In the genomic region with DNA sequence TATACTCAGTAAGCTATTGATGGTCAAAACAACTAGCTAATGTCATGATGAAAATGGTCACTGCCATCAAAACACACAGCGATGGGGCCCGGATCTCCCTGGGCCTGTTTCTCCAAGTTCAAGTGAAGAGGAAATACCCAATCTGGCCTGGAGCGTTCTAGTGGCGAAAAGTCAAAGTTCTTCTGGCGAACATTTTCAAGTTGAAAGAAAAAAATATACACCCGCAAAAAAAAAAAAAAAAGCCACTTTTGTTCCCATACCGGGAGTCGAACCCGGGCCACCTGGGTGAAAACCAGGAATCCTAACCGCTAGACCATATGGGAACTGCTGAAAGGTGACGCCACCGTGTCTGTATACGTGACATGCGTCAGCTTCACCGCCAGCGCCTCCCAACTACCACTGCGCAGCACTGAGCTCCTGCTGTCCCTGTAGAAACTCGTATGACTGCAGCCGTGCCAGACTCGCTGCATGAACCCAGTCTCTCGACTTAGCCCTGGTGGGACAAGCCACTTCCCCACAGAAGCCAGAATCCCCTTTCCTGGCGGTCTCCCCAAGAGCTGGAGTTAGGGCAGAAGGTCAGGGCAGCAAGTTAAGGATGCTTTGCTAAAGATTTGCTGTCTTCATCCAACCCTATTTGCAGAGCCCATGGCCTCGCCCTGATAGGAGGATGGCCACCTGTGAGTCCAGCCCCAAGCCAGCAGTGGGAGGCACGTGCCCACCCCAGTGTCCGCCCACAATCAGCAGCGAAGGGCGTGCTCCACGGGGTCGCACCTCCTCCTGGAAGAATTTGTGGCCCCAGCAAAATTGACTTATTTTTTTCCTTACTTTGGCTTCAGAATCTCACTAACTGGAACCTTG, we compare ENCODE assay signal across 1 cellular context.
TF ChIP-seq lines count a peak whose summit lies in the region.

No MANE protein-coding gene starts in this region.

TF ChIP-seq in K562, 482 proteins besides CTCF, POLR2A, EP300 and RAD21 (continued from another document and continues in another):
- TF ChIP-seq, protein P1, sequence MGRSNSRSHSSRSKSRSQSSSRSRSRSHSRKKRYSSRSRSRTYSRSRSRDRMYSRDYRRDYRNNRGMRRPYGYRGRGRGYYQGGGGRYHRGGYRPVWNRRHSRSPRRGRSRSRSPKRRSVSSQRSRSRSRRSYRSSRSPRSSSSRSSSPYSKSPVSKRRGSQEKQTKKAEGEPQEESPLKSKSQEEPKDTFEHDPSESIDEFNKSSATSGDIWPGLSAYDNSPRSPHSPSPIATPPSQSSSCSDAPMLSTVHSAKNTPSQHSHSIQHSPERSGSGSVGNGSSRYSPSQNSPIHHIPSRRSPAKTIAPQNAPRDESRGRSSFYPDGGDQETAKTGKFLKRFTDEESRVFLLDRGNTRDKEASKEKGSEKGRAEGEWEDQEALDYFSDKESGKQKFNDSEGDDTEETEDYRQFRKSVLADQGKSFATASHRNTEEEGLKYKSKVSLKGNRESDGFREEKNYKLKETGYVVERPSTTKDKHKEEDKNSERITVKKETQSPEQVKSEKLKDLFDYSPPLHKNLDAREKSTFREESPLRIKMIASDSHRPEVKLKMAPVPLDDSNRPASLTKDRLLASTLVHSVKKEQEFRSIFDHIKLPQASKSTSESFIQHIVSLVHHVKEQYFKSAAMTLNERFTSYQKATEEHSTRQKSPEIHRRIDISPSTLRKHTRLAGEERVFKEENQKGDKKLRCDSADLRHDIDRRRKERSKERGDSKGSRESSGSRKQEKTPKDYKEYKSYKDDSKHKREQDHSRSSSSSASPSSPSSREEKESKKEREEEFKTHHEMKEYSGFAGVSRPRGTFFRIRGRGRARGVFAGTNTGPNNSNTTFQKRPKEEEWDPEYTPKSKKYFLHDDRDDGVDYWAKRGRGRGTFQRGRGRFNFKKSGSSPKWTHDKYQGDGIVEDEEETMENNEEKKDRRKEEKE (IDR thresholded peaks at IDR 0.05; ENCODE audit: borderline replicate concordance in 1 of 2, control insufficient read depth in 1 of 2, low read depth in 2 of 2, low read length in 1 of 2): 0 out of 4 replicates have a peak, but pooled peaks of 1 of the 2 experiments have one; percentile 15
- TF ChIP-seq CTBP1 (IDR thresholded peaks at IDR 0.05; ENCODE audit: borderline replicate concordance): peak; percentile 75; the same call in 1 of the 2 replicates
- TF ChIP-seq GATAD2A (IDR thresholded peaks at IDR 0.05): no peak
- no peak for TF ChIP-seq PTRF (tag; IDR thresholded peaks at IDR 0.05)
- TF ChIP-seq NFATC3 (IDR thresholded peaks at IDR 0.05): no peak
- TF ChIP-seq ESRRA (IDR thresholded peaks at IDR 0.05; ENCODE audit: borderline replicate concordance, low read depth): peak; percentile 58; the same call in 1 of the 2 replicates
- TF ChIP-seq JUND (IDR thresholded peaks at IDR 0.05; ENCODE audit: borderline replicate concordance, low read depth, low read length): peak; percentile 66
- TF ChIP-seq JUND (tag; IDR thresholded peaks at IDR 0.05; ENCODE audit: borderline replicate concordance, low read depth, low read length): peak; percentile 41; the same call in 1 of the 3 replicates
- 0 out of 2 replicates have a peak, but pooled peaks have one; percentile 46 for TF ChIP-seq ETV5 (CRISPR knock-in tag; IDR thresholded peaks at IDR 0.05; ENCODE audit: low read depth)
- TF ChIP-seq MEF2A (IDR thresholded peaks at IDR 0.05; ENCODE audit: control insufficient read depth, low read depth, low read length): 0 out of 2 replicates have a peak, but pooled peaks have one; percentile 32
- peak; percentile 85 for TF ChIP-seq BRF1 (IDR thresholded peaks at IDR 0.05; ENCODE audit: borderline replicate concordance, extremely low read depth, insufficient read length)
- no peak for TF ChIP-seq RCOR1 (IDR thresholded peaks at IDR 0.05; ENCODE audit: borderline replicate concordance in 1 of 2, low read depth in 2 of 2, low read length in 2 of 2)
- TF ChIP-seq MXI1 (IDR thresholded peaks at IDR 0.05; ENCODE audit: low read depth, low read length): 0 out of 2 replicates have a peak, but pooled peaks have one; percentile 21
- TF ChIP-seq NBN (IDR thresholded peaks at IDR 0.05; ENCODE audit: low read depth): peak; percentile 87; the same call in 1 of the 2 replicates
- peak; percentile 22 for TF ChIP-seq ZFP36 (IDR thresholded peaks at IDR 0.05; ENCODE audit: low read depth, low read length, partially characterized antibody)
- TF ChIP-seq, protein P2, sequence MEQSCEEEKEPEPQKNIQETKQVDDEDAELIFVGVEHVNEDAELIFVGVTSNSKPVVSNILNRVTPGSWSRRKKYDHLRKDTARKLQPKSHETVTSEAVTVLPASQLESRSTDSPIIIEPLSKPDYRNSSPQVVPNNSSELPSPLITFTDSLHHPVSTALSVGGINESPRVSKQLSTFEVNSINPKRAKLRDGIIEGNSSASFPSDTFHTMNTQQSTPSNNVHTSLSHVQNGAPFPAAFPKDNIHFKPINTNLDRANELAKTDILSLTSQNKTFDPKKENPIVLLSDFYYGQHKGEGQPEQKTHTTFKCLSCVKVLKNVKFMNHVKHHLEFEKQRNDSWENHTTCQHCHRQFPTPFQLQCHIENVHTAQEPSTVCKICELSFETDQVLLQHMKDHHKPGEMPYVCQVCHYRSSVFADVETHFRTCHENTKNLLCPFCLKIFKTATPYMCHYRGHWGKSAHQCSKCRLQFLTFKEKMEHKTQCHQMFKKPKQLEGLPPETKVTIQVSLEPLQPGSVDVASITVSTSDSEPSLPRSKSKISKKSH (CRISPR knock-in tag; IDR thresholded peaks at IDR 0.05): no peak
- TF ChIP-seq HDAC6 (IDR thresholded peaks at IDR 0.05; ENCODE audit: low read depth, low read length): 0 out of 2 replicates have a peak, but pooled peaks have one; percentile 71
- TF ChIP-seq, protein P3, sequence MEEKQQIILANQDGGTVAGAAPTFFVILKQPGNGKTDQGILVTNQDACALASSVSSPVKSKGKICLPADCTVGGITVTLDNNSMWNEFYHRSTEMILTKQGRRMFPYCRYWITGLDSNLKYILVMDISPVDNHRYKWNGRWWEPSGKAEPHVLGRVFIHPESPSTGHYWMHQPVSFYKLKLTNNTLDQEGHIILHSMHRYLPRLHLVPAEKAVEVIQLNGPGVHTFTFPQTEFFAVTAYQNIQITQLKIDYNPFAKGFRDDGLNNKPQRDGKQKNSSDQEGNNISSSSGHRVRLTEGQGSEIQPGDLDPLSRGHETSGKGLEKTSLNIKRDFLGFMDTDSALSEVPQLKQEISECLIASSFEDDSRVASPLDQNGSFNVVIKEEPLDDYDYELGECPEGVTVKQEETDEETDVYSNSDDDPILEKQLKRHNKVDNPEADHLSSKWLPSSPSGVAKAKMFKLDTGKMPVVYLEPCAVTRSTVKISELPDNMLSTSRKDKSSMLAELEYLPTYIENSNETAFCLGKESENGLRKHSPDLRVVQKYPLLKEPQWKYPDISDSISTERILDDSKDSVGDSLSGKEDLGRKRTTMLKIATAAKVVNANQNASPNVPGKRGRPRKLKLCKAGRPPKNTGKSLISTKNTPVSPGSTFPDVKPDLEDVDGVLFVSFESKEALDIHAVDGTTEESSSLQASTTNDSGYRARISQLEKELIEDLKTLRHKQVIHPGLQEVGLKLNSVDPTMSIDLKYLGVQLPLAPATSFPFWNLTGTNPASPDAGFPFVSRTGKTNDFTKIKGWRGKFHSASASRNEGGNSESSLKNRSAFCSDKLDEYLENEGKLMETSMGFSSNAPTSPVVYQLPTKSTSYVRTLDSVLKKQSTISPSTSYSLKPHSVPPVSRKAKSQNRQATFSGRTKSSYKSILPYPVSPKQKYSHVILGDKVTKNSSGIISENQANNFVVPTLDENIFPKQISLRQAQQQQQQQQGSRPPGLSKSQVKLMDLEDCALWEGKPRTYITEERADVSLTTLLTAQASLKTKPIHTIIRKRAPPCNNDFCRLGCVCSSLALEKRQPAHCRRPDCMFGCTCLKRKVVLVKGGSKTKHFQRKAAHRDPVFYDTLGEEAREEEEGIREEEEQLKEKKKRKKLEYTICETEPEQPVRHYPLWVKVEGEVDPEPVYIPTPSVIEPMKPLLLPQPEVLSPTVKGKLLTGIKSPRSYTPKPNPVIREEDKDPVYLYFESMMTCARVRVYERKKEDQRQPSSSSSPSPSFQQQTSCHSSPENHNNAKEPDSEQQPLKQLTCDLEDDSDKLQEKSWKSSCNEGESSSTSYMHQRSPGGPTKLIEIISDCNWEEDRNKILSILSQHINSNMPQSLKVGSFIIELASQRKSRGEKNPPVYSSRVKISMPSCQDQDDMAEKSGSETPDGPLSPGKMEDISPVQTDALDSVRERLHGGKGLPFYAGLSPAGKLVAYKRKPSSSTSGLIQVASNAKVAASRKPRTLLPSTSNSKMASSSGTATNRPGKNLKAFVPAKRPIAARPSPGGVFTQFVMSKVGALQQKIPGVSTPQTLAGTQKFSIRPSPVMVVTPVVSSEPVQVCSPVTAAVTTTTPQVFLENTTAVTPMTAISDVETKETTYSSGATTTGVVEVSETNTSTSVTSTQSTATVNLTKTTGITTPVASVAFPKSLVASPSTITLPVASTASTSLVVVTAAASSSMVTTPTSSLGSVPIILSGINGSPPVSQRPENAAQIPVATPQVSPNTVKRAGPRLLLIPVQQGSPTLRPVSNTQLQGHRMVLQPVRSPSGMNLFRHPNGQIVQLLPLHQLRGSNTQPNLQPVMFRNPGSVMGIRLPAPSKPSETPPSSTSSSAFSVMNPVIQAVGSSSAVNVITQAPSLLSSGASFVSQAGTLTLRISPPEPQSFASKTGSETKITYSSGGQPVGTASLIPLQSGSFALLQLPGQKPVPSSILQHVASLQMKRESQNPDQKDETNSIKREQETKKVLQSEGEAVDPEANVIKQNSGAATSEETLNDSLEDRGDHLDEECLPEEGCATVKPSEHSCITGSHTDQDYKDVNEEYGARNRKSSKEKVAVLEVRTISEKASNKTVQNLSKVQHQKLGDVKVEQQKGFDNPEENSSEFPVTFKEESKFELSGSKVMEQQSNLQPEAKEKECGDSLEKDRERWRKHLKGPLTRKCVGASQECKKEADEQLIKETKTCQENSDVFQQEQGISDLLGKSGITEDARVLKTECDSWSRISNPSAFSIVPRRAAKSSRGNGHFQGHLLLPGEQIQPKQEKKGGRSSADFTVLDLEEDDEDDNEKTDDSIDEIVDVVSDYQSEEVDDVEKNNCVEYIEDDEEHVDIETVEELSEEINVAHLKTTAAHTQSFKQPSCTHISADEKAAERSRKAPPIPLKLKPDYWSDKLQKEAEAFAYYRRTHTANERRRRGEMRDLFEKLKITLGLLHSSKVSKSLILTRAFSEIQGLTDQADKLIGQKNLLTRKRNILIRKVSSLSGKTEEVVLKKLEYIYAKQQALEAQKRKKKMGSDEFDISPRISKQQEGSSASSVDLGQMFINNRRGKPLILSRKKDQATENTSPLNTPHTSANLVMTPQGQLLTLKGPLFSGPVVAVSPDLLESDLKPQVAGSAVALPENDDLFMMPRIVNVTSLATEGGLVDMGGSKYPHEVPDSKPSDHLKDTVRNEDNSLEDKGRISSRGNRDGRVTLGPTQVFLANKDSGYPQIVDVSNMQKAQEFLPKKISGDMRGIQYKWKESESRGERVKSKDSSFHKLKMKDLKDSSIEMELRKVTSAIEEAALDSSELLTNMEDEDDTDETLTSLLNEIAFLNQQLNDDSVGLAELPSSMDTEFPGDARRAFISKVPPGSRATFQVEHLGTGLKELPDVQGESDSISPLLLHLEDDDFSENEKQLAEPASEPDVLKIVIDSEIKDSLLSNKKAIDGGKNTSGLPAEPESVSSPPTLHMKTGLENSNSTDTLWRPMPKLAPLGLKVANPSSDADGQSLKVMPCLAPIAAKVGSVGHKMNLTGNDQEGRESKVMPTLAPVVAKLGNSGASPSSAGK (IDR thresholded peaks at IDR 0.05): peak; percentile 86
- no peak for TF ChIP-seq STAT5B (CRISPR knock-in tag; IDR thresholded peaks at IDR 0.05)
- no peak for TF ChIP-seq HSF4 (CRISPR knock-in tag; IDR thresholded peaks at IDR 0.05; ENCODE audit: borderline replicate concordance)
- TF ChIP-seq, protein P4, sequence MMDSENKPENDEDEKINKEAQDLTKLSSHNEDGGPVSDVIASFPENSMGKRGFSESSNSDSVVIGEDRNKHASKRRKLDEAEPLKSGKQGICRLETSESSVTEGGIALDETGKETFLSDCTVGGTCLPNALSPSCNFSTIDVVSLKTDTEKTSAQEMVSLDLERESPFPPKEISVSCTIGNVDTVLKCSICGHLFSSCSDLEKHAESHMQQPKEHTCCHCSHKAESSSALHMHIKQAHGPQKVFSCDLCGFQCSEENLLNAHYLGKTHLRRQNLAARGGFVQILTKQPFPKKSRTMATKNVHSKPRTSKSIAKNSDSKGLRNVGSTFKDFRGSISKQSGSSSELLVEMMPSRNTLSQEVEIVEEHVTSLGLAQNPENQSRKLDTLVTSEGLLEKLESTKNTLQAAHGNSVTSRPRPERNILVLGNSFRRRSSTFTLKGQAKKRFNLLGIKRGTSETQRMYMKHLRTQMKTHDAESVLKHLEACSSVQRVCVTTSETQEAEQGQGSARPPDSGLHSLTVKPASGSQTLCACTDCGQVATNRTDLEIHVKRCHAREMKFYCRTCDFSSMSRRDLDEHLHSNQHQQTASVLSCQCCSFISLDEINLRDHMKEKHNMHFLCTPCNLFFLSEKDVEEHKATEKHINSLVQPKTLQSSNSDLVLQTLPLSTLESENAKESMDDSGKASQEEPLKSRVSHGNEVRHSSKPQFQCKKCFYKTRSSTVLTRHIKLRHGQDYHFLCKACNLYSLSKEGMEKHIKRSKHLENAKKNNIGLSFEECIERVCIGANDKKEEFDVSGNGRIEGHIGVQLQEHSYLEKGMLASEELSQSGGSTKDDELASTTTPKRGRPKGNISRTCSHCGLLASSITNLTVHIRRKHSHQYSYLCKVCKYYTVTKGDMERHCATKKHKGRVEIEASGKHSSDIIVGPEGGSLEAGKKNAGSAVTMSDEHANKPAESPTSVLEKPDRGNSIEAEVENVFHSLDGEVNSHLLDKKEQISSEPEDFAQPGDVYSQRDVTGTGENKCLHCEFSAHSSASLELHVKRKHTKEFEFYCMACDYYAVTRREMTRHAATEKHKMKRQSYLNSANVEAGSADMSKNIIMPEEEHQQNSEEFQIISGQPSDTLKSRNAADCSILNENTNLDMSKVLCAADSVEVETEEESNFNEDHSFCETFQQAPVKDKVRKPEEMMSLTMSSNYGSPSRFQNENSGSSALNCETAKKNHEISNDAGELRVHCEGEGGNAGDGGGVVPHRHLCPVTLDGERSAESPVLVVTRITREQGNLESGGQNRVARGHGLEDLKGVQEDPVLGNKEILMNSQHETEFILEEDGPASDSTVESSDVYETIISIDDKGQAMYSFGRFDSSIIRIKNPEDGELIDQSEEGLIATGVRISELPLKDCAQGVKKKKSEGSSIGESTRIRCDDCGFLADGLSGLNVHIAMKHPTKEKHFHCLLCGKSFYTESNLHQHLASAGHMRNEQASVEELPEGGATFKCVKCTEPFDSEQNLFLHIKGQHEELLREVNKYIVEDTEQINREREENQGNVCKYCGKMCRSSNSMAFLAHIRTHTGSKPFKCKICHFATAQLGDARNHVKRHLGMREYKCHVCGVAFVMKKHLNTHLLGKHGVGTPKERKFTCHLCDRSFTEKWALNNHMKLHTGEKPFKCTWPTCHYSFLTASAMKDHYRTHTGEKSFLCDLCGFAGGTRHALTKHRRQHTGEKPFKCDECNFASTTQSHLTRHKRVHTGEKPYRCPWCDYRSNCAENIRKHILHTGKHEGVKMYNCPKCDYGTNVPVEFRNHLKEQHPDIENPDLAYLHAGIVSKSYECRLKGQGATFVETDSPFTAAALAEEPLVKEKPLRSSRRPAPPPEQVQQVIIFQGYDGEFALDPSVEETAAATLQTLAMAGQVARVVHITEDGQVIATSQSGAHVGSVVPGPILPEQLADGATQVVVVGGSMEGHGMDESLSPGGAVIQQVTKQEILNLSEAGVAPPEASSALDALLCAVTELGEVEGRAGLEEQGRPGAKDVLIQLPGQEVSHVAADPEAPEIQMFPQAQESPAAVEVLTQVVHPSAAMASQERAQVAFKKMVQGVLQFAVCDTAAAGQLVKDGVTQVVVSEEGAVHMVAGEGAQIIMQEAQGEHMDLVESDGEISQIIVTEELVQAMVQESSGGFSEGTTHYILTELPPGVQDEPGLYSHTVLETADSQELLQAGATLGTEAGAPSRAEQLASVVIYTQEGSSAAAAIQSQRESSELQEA (IDR thresholded peaks at IDR 0.05; ENCODE audit: low read depth): peak; percentile 81
- no peak for TF ChIP-seq SREBF2 (CRISPR knock-in tag; IDR thresholded peaks at IDR 0.05)
- no peak for TF ChIP-seq NCOA6 (IDR thresholded peaks at IDR 0.05)
- TF ChIP-seq C11orf30 (IDR thresholded peaks at IDR 0.05; ENCODE audit: low read depth): no peak
- no peak for TF ChIP-seq ZNF3 (CRISPR knock-in tag; IDR thresholded peaks at IDR 0.05)
- peak; percentile 56; the same call in 1 of the 2 replicates for TF ChIP-seq ZBTB7A (IDR thresholded peaks at IDR 0.05; ENCODE audit: borderline replicate concordance, control insufficient read depth, low read depth, low read length)
